ENCODE assay signal across 24 cellular contexts in the genomic region with DNA sequence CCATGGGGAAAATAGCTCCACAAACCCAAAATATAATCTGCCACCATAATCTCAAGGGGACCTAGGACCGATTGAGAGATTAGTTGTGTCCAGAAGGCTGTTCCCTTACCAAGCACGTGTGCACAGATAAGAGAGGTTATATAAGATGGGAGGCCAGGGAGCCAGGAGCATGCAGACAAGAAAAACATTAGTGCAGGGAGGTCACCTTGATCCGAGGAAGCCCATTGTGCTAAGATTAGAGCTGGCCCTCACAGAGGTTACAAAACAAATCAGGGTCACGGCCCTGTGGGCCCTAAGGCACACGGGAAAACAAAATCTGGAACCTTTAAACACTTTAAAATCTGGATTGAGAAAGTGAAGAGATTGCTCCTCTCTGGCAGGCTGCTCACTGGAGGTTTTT. TPM values are rescaled to one million over a fixed set of nuclear protein-coding genes. Genes with fewer than 3 reads are reported as not detected.
A peak's percentile ranks its signal among the peaks of the same experiment; 100 is the strongest.
DNase-seq lines count a peak whose midpoint lies in the region; ATAC-seq and TF ChIP-seq lines count a peak whose summit lies in the region.
"Had no signal": no experiment of that assay in that cellular context is flagged by ENCODE, and none has a peak within 500 bp of the region (broad histone marks: within the 10 kb centered on the region; RNA-seq: fewer than 3 reads in every experiment).

No MANE protein-coding gene starts in this region.

- peaks cover 2% of the 10 kb centered on the region for H3F3A ChIP-seq in SU-DHL-6 (ENCODE audit: insufficient read depth)
- H3F3A ChIP-seq in SK-N-SH (replicated peaks; ENCODE audit: insufficient read depth) = no peaks in the 10 kb centered on the region

- no peak for TF ChIP-seq POLR2A in heart left ventricle (IDR thresholded peaks at IDR 0.05)

- no peak overlapping the region for H3K4me3 ChIP-seq in SU-DHL-6 (ENCODE audit: insufficient read depth, low read length, poor library complexity, severe bottlenecking)
- H3K4me3 ChIP-seq in heart left ventricle = no peak overlapping the region
- H3K4me3 ChIP-seq in SK-N-SH (ENCODE audit: low read depth in 2 of 2, low read length in 1 of 2) = no peak overlapping the region
- H3K4me3 ChIP-seq: breast epithelium, coronary artery, esophagus muscularis mucosa, tibial nerve had no signal

- H3K79me2 ChIP-seq in SU-DHL-6 (ENCODE audit: insufficient read depth, low read length) (no peaks in the 10 kb centered on the region), SK-N-SH (ENCODE audit: insufficient read depth) (no peaks in the 10 kb centered on the region)

- no peak for TF ChIP-seq RAD21 in SK-N-SH (IDR thresholded peaks at IDR 0.05; ENCODE audit: low read length)

- H2AFZ ChIP-seq in SU-DHL-6 (ENCODE audit: low read depth, low read length, severe bottlenecking) = peak overlapping the region; percentile 14
- H2AFZ ChIP-seq in SK-N-SH (ENCODE audit: low read depth) = no peak overlapping the region

- DNase-seq in D341Med (ENCODE audit: low spot score) = peak; percentile 7
- peak in 2 of 5 donors; percentile 30 to 38 for DNase-seq in heart left ventricle
- DNase-seq in osteocyte (ENCODE audit: extremely low spot score, unreplicated experiment) = peak; percentile 27
- no peak for DNase-seq in SKM-1 (lab: John Stamatoyannopoulos, UW; ENCODE audit: unreplicated experiment)
- DNase-seq in posterior vena cava (ENCODE audit: low spot score) = no peak
- no peak for DNase-seq in SK-N-SH
- DNase-seq: activated CD4-positive, alpha-beta T cell treated with anti-CD3 and anti-CD28 coated beads, Interleukin-2, amount 50 U/mL, for 48 hours; activated gamma-delta T cell treated with Interleukin-2 at 50 U/mL for 16 hours; activated T-cell treated with anti-CD3 and anti-CD28 coated beads for 4 hours; endodermal cell; mesendoderm; NCI-H1105; NCI-H1930; NCI-H526; stimulated activated CD4-positive, alpha-beta T cell treated with anti-CD3 and anti-CD28 coated beads, Interleukin-4, amount 100 ng/mL, for 24 hours had no signal

- H4K20me1 ChIP-seq in SU-DHL-6 (ENCODE audit: low read depth, low read length) (no peaks in the 10 kb centered on the region), SK-N-SH (ENCODE audit: insufficient read depth) (no peaks in the 10 kb centered on the region)

- no peaks in the 10 kb centered on the region for H3K36me3 Mint-ChIP-seq in osteocyte (ENCODE audit: unreplicated experiment)
- H3K36me3 Mint-ChIP-seq: IgD-negative memory B cell had no signal

- POLR2A ChIA-PET in SK-N-SH (lab: Yijun Ruan, JAX) = no interaction called here

- CTCF ChIA-PET in SK-N-SH (lab: Yijun Ruan, JAX) = interaction anchor here (0.8 kb wide), 1 partner anchor 156 kb away, joined by 3 read pairs; no protein-coding TSS in a partner anchor

- TF ChIP-seq EP300 in SK-N-SH (IDR thresholded peaks at IDR 0.05; ENCODE audit: borderline replicate concordance in 1 of 2, low read depth in 1 of 2, low read length in 1 of 2) = no peak

- H3K4me1 ChIP-seq in heart left ventricle = peaks cover 5 to 54% (median 36%) of the 10 kb centered on the region in 12 donors
- no peaks in the 10 kb centered on the region; a peak in 1 of 4 replicates for H3K4me1 ChIP-seq in SK-N-SH (ENCODE audit: control insufficient read depth in 1 of 2, insufficient read depth in 2 of 2, low read depth in 1 of 2, low read length in 1 of 2)

- H3K27ac Mint-ChIP-seq in osteocyte (ENCODE audit: unreplicated experiment) = no peak overlapping the region
- H3K27ac Mint-ChIP-seq: endodermal cell; T-helper 2 cell treated with Interferon-gamma antibody and Interleukin-4, amounts not matched to agents 5 μg/mL and 100 μg/mL, for 36 hours had no signal

- no peaks in the 10 kb centered on the region for H3K4me1 Mint-ChIP-seq in osteocyte (ENCODE audit: unreplicated experiment)

- peak; percentile 54 to 75 (median 64) for ATAC-seq in heart left ventricle

- H3K4me3 Mint-ChIP-seq in osteocyte (ENCODE audit: unreplicated experiment) = no peak overlapping the region
- H3K4me3 Mint-ChIP-seq: endodermal cell; IgD-negative memory B cell; stimulated activated naive CD8-positive, alpha-beta T cell treated with anti-CD3 and anti-CD28 coated beads, Interleukin-15, Interleukin-2, amounts not matched to agents 100 ng/mL and 50 ng/mL, for 24 hours; T-helper 2 cell treated with Interferon-gamma antibody and Interleukin-4, amounts not matched to agents 5 μg/mL and 100 μg/mL, for 36 hours had no signal

- WGBS in heart left ventricle, 4 donors = 5 to 11% (median 8%) methylated on average over 5 of the region's 5 CpGs
- 27% methylated on average over 5 of the region's 5 CpGs for WGBS in SK-N-SH (ENCODE audit: low lambda C conversion rate)

- H3K9me3 Mint-ChIP-seq in osteocyte (ENCODE audit: unreplicated experiment) = no peaks in the 10 kb centered on the region
- H3K9me3 Mint-ChIP-seq: endodermal cell; stimulated activated naive CD8-positive, alpha-beta T cell treated with anti-CD3 and anti-CD28 coated beads, Interleukin-15, Interleukin-2, amounts not matched to agents 100 ng/mL and 50 ng/mL, for 24 hours had no signal

- H3K9ac ChIP-seq in SU-DHL-6 (ENCODE audit: low read length) (no peak overlapping the region), SK-N-SH (no peak overlapping the region)

- no peak overlapping the region for H3K4me2 ChIP-seq in SU-DHL-6 (ENCODE audit: low read depth, low read length, poor library complexity, severe bottlenecking)
- H3K4me2 ChIP-seq in SK-N-SH = no peak overlapping the region

- no peaks in the 10 kb centered on the region for H3K9me2 ChIP-seq in SU-DHL-6 (replicated peaks; ENCODE audit: insufficient read depth, low read length)
- no peaks in the 10 kb centered on the region for H3K9me2 ChIP-seq in SK-N-SH

- H3K9me3 ChIP-seq in SU-DHL-6 (ENCODE audit: insufficient read depth, low read length) = no peaks in the 10 kb centered on the region
- no peaks in the 10 kb centered on the region for H3K9me3 ChIP-seq in heart left ventricle
- H3K9me3 ChIP-seq in SK-N-SH = no peaks in the 10 kb centered on the region
- H3K9me3 ChIP-seq: breast epithelium, esophagus muscularis mucosa, tibial nerve had no signal

- H3K36me3 ChIP-seq in SU-DHL-6 (ENCODE audit: low read length) (no peaks in the 10 kb centered on the region), heart left ventricle (no peaks in the 10 kb centered on the region), SK-N-SH (replicated peaks in 1 of 2; ENCODE audit: control insufficient read depth in 1 of 2, insufficient read depth in 2 of 2, low read length in 1 of 2) (no peaks in the 10 kb centered on the region)
- H3K36me3 ChIP-seq: breast epithelium, esophagus muscularis mucosa, tibial nerve had no signal

- H3K27me3 ChIP-seq in SU-DHL-6 (ENCODE audit: low read length) (no peaks in the 10 kb centered on the region), heart left ventricle (no peaks in the 10 kb centered on the region), SK-N-SH (ENCODE audit: insufficient read depth) (no peaks in the 10 kb centered on the region; the same call in 1 of the 2 replicates)
- H3K27me3 ChIP-seq: breast epithelium, esophagus muscularis mucosa, tibial nerve had no signal

- H3K27me3 Mint-ChIP-seq in osteocyte (ENCODE audit: unreplicated experiment) = peaks cover 34% of the 10 kb centered on the region
- H3K27me3 Mint-ChIP-seq: IgD-negative memory B cell; stimulated activated naive CD8-positive, alpha-beta T cell treated with anti-CD3 and anti-CD28 coated beads, Interleukin-15, Interleukin-2, amounts not matched to agents 100 ng/mL and 50 ng/mL, for 24 hours had no signal

- intact Hi-C loops in heart left ventricle (cut with DNase I) = loop anchor here in 3 of 10 donors (2.0 to 10.0 kb wide), 4 partner anchors 52 to 154 kb away; no protein-coding TSS in a partner anchor
- intact Hi-C loops in posterior vena cava (cut with DNase I) = no loop called here

- TF ChIP-seq CTCF in SU-DHL-6 (IDR thresholded peaks at IDR 0.05; ENCODE audit: insufficient read depth, low read length, poor library complexity, severe bottlenecking) (no peak), heart left ventricle (IDR thresholded peaks at IDR 0.05) (no peak), osteocyte (IDR thresholded peaks at IDR 0.05) (no peak), SK-N-SH (IDR thresholded peaks at IDR 0.05) (no peak)

- H3K27ac ChIP-seq in SU-DHL-6 (ENCODE audit: low read depth, low read length) = no peak overlapping the region
- H3K27ac ChIP-seq in heart left ventricle = peak overlapping the region in 11 of 12 donors; percentile 0 to 72 (median 54)
- H3K27ac ChIP-seq in SK-N-SH (ENCODE audit: low read depth in 2 of 2, low read length in 1 of 2) = no peak overlapping the region
- H3K27ac ChIP-seq: breast epithelium, C4-2B, coronary artery, esophagus muscularis mucosa, tibial nerve had no signal

TF ChIP-seq in SK-N-SH, 30 proteins besides CTCF, POLR2A, EP300 and RAD21 (continues in another document):
- no peak for TF ChIP-seq GATA2 (CRISPR knock-in tag; IDR thresholded peaks at IDR 0.05)
- TF ChIP-seq EZH2phosphoT487 (IDR thresholded peaks at IDR 0.05; ENCODE audit: borderline replicate concordance, low read depth) = no peak
- TF ChIP-seq GABPA (IDR thresholded peaks at IDR 0.05; ENCODE audit: low read depth) = no peak
- TF ChIP-seq FOXJ3 (CRISPR knock-in tag; IDR thresholded peaks at IDR 0.05) = no peak
- no peak for TF ChIP-seq POLR2AphosphoS5 (IDR thresholded peaks at IDR 0.05; ENCODE audit: low read depth, low read length)
- TF ChIP-seq, protein P1, sequence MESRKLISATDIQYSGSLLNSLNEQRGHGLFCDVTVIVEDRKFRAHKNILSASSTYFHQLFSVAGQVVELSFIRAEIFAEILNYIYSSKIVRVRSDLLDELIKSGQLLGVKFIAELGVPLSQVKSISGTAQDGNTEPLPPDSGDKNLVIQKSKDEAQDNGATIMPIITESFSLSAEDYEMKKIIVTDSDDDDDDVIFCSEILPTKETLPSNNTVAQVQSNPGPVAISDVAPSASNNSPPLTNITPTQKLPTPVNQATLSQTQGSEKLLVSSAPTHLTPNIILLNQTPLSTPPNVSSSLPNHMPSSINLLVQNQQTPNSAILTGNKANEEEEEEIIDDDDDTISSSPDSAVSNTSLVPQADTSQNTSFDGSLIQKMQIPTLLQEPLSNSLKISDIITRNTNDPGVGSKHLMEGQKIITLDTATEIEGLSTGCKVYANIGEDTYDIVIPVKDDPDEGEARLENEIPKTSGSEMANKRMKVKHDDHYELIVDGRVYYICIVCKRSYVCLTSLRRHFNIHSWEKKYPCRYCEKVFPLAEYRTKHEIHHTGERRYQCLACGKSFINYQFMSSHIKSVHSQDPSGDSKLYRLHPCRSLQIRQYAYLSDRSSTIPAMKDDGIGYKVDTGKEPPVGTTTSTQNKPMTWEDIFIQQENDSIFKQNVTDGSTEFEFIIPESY (IDR thresholded peaks at IDR 0.05; ENCODE audit: borderline replicate concordance, low read depth) = no peak

RNA-seq across cellular contexts. Expression of gene RGCC, which starts 37.7 kb away (rescaled TPM):
- total RNA-seq in heart left ventricle = 100 to 1,000 TPM in 2 of 9 donors, 10 to 100 TPM in 7; 22.9 to 228 (median 45.9) TPM
- polyA plus RNA-seq in heart left ventricle = 10 to 100 TPM; 48.9 to 57.7 TPM
- total RNA-seq in osteocyte = 1.3 and 1.6 TPM in 2 replicates
- 10 to 100 TPM; 29.6 to 68.3 TPM for total RNA-seq in posterior vena cava
- 0.05 TPM in 1 of 2 replicates, not detected in the other for polyA plus RNA-seq in SK-N-SH (2012; rRNA removed)
- polyA plus RNA-seq in SK-N-SH (2012; cell fraction: cytosol; rRNA removed) = 0.05 TPM in 2 replicates
- 0.15 and 0.18 TPM in 2 replicates for polyA plus RNA-seq in SK-N-SH (2012; cell fraction: nucleus; rRNA removed)

Comparison
In these comparisons a context has a peak if more than half of its experiments do, and no peak if none do; other contexts are left out.
1. DNase-seq: peak in D341Med (single experiment) and osteocyte (single experiment); none in SKM-1 (single experiment), posterior vena cava (single experiment) and SK-N-SH (single experiment).
2. H3K27ac ChIP-seq: peak in heart left ventricle (11 of 12); none in SU-DHL-6 (single experiment) and SK-N-SH (0 of 2).